In the genomic region with DNA sequence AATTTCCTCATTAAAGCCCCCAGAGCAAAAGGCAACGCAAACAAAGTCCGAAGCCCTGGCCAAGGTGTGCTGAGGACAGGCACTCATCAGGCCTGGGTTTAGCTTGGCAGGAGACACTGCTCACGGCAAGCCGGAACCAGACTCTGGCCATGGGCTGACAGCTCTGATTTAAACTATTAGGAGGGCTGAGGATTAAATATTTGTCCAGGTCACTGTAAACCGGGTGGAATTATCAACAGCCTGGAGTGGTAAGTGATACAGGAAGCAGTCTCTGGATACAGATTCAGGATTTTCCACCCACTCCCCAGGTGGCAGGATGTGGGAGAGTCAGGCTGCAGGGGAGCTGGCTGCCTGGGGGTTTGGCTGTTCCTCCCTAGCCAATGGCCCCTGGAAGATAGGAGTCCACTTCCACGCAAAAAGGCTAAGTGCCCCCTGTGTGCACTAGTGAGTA, we compare ENCODE assay signal across 16 cellular contexts. TPM values are rescaled to one million over a fixed set of nuclear protein-coding genes. Genes with fewer than 3 reads are reported as not detected.
DNase-seq lines count a peak whose midpoint lies in the region; ATAC-seq and TF ChIP-seq lines count a peak whose summit lies in the region.
"Had no signal": no experiment of that assay in that cellular context is flagged by ENCODE, and none has a peak within 500 bp of the region (broad histone marks: within the 10 kb centered on the region; RNA-seq: fewer than 3 reads in every experiment).

No MANE protein-coding gene starts in this region.

- H3K9me3 ChIP-seq in HEK293 (ENCODE audit: control insufficient read depth, insufficient read depth, low read depth, low read length) (no peaks in the 10 kb centered on the region), osteoblast (ENCODE audit: low read depth, low read length) (no peaks in the 10 kb centered on the region)
- H3K9me3 ChIP-seq: suprapubic skin had no signal

- H3K4me3 ChIP-seq in HEK293 (ENCODE audit: low read depth, low read length), result no peak overlapping the region
- no peak overlapping the region for H3K4me3 ChIP-seq in choroid plexus epithelial cell (ENCODE audit: low read depth, low read length)
- no peak overlapping the region for H3K4me3 ChIP-seq in osteoblast (ENCODE audit: insufficient read depth, low read length)
- H3K4me3 ChIP-seq: suprapubic skin had no signal

- H3K27ac ChIP-seq in HEK293 (ENCODE audit: extremely low read depth, low read depth, low read length) (no peak overlapping the region), osteoblast (ENCODE audit: low read depth, low read length) (no peak overlapping the region)
- H3K27ac ChIP-seq: suprapubic skin had no signal

- CTCF ChIA-PET in HEK293 (lab: Yijun Ruan, JAX), result interaction anchor here (0.8 to 2.0 kb wide), 5 partner anchors 10 to 307 kb away, joined by 3 to 7 read pairs (median 3); no protein-coding TSS in a partner anchor

- peak; percentile 93 for DNase-seq in NCI-H2081 treated with DMSO at 0.1 percent for 48 hours (lab: John Stamatoyannopoulos, UW)
- no peak for DNase-seq in choroid plexus epithelial cell (ENCODE audit: low read depth)
- DNase-seq in osteoblast (ENCODE audit: insufficient read length, low spot score, missing footprints), result peak; percentile 74
- no peak for DNase-seq in natural killer cell treated with Interleukin-12 subunit alpha and Interleukin-12 subunit beta and Interleukin-15 and Interleukin-18, amount 100 ng/mL, for 72 hours (ENCODE audit: low spot score)
- no peak for DNase-seq in cerebellar cortex (ENCODE audit: low spot score)
- no peak for DNase-seq in NAMALWA (ENCODE audit: low spot score)
- DNase-seq: activated CD4-positive, alpha-beta T cell treated with anti-CD3 and anti-CD28 coated beads for 48 hours; activated CD8-positive, alpha-beta memory T cell treated with anti-CD3 and anti-CD28 coated beads, Interleukin-2, amount 50 U/mL, for 48 hours; AML-193; Calu3; caudate nucleus; KG1; NCI-H2227 treated with DMSO at 0.1 percent for 48 hours had no signal

- H3K4me2 ChIP-seq in osteoblast (ENCODE audit: insufficient read depth, low read length), result no peak overlapping the region

- peaks cover 39% of the 10 kb centered on the region for H3K79me2 ChIP-seq in osteoblast (ENCODE audit: insufficient read depth, low read length)

- no peaks in the 10 kb centered on the region for H3K27me3 Mint-ChIP-seq in natural killer cell treated with Interleukin-12 subunit alpha and Interleukin-12 subunit beta and Interleukin-15 and Interleukin-18, amount 100 ng/mL, for 72 hours

- H3K36me3 Mint-ChIP-seq in natural killer cell treated with Interleukin-12 subunit alpha and Interleukin-12 subunit beta and Interleukin-15 and Interleukin-18, amount 100 ng/mL, for 72 hours, result no peaks in the 10 kb centered on the region

- ATAC-seq in natural killer cell treated with Interleukin-12 subunit alpha and Interleukin-12 subunit beta and Interleukin-15 and Interleukin-18, amount 100 ng/mL, for 72 hours, result no peak
- ATAC-seq: left lobe of liver had no signal

- no peak overlapping the region for H3K4me3 Mint-ChIP-seq in natural killer cell treated with Interleukin-12 subunit alpha and Interleukin-12 subunit beta and Interleukin-15 and Interleukin-18, amount 100 ng/mL, for 72 hours

- TF ChIP-seq CTCF in HEK293 (tag by site-specific recombination; IDR thresholded peaks at IDR 0.05), result no peak
- TF ChIP-seq CTCF in choroid plexus epithelial cell (conservative IDR thresholded peaks at IDR 0.05; ENCODE audit: low read depth, low read length), result peak; percentile 5
- TF ChIP-seq CTCF in osteoblast (IDR thresholded peaks at IDR 0.05; ENCODE audit: extremely low read depth, low read depth, low read length), result no peak

- H3K27me3 ChIP-seq in osteoblast (ENCODE audit: insufficient read depth, low read length), result no peaks in the 10 kb centered on the region
- H3K27me3 ChIP-seq: suprapubic skin had no signal

- H3K4me1 Mint-ChIP-seq in natural killer cell treated with Interleukin-12 subunit alpha and Interleukin-12 subunit beta and Interleukin-15 and Interleukin-18, amount 100 ng/mL, for 72 hours (ENCODE audit: low read depth in 2 of 2), result peaks cover 0 to 14% of the 10 kb centered on the region in 2 donors

- no peak overlapping the region for H3K27ac Mint-ChIP-seq in natural killer cell treated with Interleukin-12 subunit alpha and Interleukin-12 subunit beta and Interleukin-15 and Interleukin-18, amount 100 ng/mL, for 72 hours

- H3K4me1 ChIP-seq in HEK293 (ENCODE audit: control insufficient read depth, insufficient read depth, low read length) (no peaks in the 10 kb centered on the region), osteoblast (ENCODE audit: insufficient read depth, low read length) (no peaks in the 10 kb centered on the region)

- no peak overlapping the region for H2AFZ ChIP-seq in osteoblast (ENCODE audit: low read length)

- no peaks in the 10 kb centered on the region for H3K9me3 Mint-ChIP-seq in natural killer cell treated with Interleukin-12 subunit alpha and Interleukin-12 subunit beta and Interleukin-15 and Interleukin-18, amount 100 ng/mL, for 72 hours

- H3K36me3 ChIP-seq in HEK293 (ENCODE audit: control insufficient read depth in 2 of 2, insufficient read depth in 1 of 2, low read length in 2 of 2), result peaks cover 0 to 79% of the 10 kb centered on the region in 2 experiments; a peak in 2 of 3 replicates
- peaks cover 65% of the 10 kb centered on the region for H3K36me3 ChIP-seq in osteoblast (ENCODE audit: insufficient read depth, low read length)

- POLR2A ChIA-PET in HEK293 (lab: Yijun Ruan, JAX), result no interaction called here

- peaks cover 40% of the 10 kb centered on the region for H4K20me1 ChIP-seq in osteoblast (ENCODE audit: insufficient read depth, low read length)

TF ChIP-seq in HEK293, 187 proteins besides CTCF, POLR2A, EP300 and RAD21:
- peak; percentile 86 for TF ChIP-seq GLIS1 (tag by site-specific recombination; IDR thresholded peaks at IDR 0.05)
- peak; percentile 19; the same call in 1 of the 2 replicates for TF ChIP-seq ZIC2 (tag by site-specific recombination; IDR thresholded peaks at IDR 0.05)
- no peak for TF ChIP-seq KLF1 (tag by site-specific recombination; IDR thresholded peaks at IDR 0.05)

RNA-seq across cellular contexts. Expression of gene SLC66A1, which starts 42.4 kb away (rescaled TPM):
- 30.9 and 32.6 TPM in 2 replicates for total RNA-seq in osteoblast
- 10 to 100 TPM; 10.0 to 14.9 TPM for total RNA-seq in natural killer cell treated with Interleukin-12 subunit alpha and Interleukin-12 subunit beta and Interleukin-15 and Interleukin-18, amount 100 ng/mL, for 72 hours

RNA-seq across cellular contexts. Expression of gene AKR7A2, which starts 42.6 kb away (rescaled TPM):
- 66.2 and 79.0 TPM in 2 replicates for total RNA-seq in osteoblast
- total RNA-seq in natural killer cell treated with Interleukin-12 subunit alpha and Interleukin-12 subunit beta and Interleukin-15 and Interleukin-18, amount 100 ng/mL, for 72 hours, result 10 to 100 TPM; 29.6 to 37.7 TPM

Comparison
In these comparisons a context has a peak if more than half of its experiments do, and no peak if none do; other contexts are left out.
1. DNase-seq: peak in NCI-H2081 treated with DMSO at 0.1 percent for 48 hours (single experiment) and osteoblast (single experiment); none in choroid plexus epithelial cell (single experiment), natural killer cell treated with Interleukin-12 subunit alpha and Interleukin-12 subunit beta and Interleukin-15 and Interleukin-18, amount 100 ng/mL, for 72 hours (single experiment), cerebellar cortex (single experiment) and NAMALWA (single experiment).